14 cellular contexts compared by ENCODE assay signal in genomic region chr2:226707500-226707899, GRCh38.
DNase-seq lines count a peak whose midpoint lies in the region; ATAC-seq, FAIRE-seq and TF ChIP-seq lines count a peak whose summit lies in the region.
"Had no signal": no experiment of that assay in that cellular context is flagged by ENCODE, and none has a peak within 500 bp of the region (broad histone marks: within the 10 kb centered on the region; RNA-seq: fewer than 3 reads in every experiment).

No MANE protein-coding gene starts in this region.

- H3K23ac ChIP-seq in IMR-90 (ENCODE audit: low read depth, low read length): no peak overlapping the region
- no peak overlapping the region for H3K23ac ChIP-seq in neuronal stem cell (ENCODE audit: low read depth, low read length, poor library complexity)

- H3K4me1 Mint-ChIP-seq in stimulated activated effector memory CD8-positive, alpha-beta T cell treated with anti-CD3 and anti-CD28 coated beads, Interleukin-12 subunit alpha, Interleukin-12 subunit beta, amount 100 ng/mL, for 72 hours: no peaks in the 10 kb centered on the region
- H3K4me1 Mint-ChIP-seq: CD4-positive, CD25-positive, alpha-beta regulatory T cell; H9 had no signal

- H3K9me3 Mint-ChIP-seq in stimulated activated effector memory CD8-positive, alpha-beta T cell treated with anti-CD3 and anti-CD28 coated beads, Interleukin-12 subunit alpha, Interleukin-12 subunit beta, amount 100 ng/mL, for 72 hours: no peaks in the 10 kb centered on the region
- H3K9me3 Mint-ChIP-seq: H9 had no signal

- no peak overlapping the region for H3K4me2 ChIP-seq in IMR-90 (ENCODE audit: low read depth, low read length)
- H3K4me2 ChIP-seq in neuronal stem cell (ENCODE audit: insufficient read depth, low read length, poor library complexity, severe bottlenecking): no peak overlapping the region
- H3K4me2 ChIP-seq: A549; BLaER1 treated with 17β-estradiol and CSF1 and Interleukin-3, amounts not matched to agents 10 nM and 100 nM had no signal

- H3K9ac ChIP-seq in IMR-90 (ENCODE audit: low read depth, low read length): no peak overlapping the region
- H3K9ac ChIP-seq in neuronal stem cell (ENCODE audit: low read depth, low read length, poor library complexity): no peak overlapping the region
- H3K9ac ChIP-seq: BLaER1 treated with 17β-estradiol and CSF1 and Interleukin-3, amounts not matched to agents 10 nM and 100 nM had no signal

- H2AK5ac ChIP-seq in IMR-90 (ENCODE audit: low read depth, low read length): no peak overlapping the region
- no peak overlapping the region for H2AK5ac ChIP-seq in neuronal stem cell (ENCODE audit: low read depth, low read length)

- H2AFZ ChIP-seq in IMR-90 (replicated peaks; ENCODE audit: low read length, poor library complexity) (no peak overlapping the region), neuronal stem cell (ENCODE audit: low read length) (no peak overlapping the region)

- no peak overlapping the region for H2BK20ac ChIP-seq in IMR-90 (ENCODE audit: low read depth, low read length)

- no peaks in the 10 kb centered on the region for H3K27me3 ChIP-seq in IMR-90 (ENCODE audit: control insufficient read depth, insufficient read depth, low read length)
- no peaks in the 10 kb centered on the region for H3K27me3 ChIP-seq in neuronal stem cell (ENCODE audit: control insufficient read depth in 3 of 3, insufficient read depth in 3 of 3, low read depth in 1 of 3, low read length in 3 of 3)

- intact Hi-C loops in IMR-90 (cut with micrococcal nuclease): no loop called here

- H3K56ac ChIP-seq in IMR-90 (ENCODE audit: extremely low read depth, insufficient read depth, low read length): no peak overlapping the region

- H3K4ac ChIP-seq in IMR-90 (ENCODE audit: low read depth, low read length): no peak overlapping the region
- no peak overlapping the region for H3K4ac ChIP-seq in neuronal stem cell (ENCODE audit: low read length)

- TF ChIP-seq CTCF in IMR-90 (conservative IDR thresholded peaks at IDR 0.05; ENCODE audit: low read depth, low read length) (no peak), choroid plexus epithelial cell (conservative IDR thresholded peaks at IDR 0.05; ENCODE audit: low read depth, low read length) (no peak), fibroblast of pulmonary artery (IDR thresholded peaks at IDR 0.05; ENCODE audit: low read length, missing control alignments) (no peak)

- no peak overlapping the region for H2BK120ac ChIP-seq in IMR-90 (ENCODE audit: low read depth, low read length)
- H2BK120ac ChIP-seq in neuronal stem cell (ENCODE audit: low read depth, low read length): no peak overlapping the region

- H3K4me1 ChIP-seq in IMR-90 (ENCODE audit: control insufficient read depth, insufficient read depth, low read length) (peaks cover 2% of the 10 kb centered on the region), neuronal stem cell (ENCODE audit: control insufficient read depth in 2 of 2, insufficient read depth in 1 of 2, low read depth in 1 of 2, low read length in 2 of 2) (no peaks in the 10 kb centered on the region)
- H3K4me1 ChIP-seq: A549 had no signal

- dilution Hi-C loops in IMR-90 (cut with HindIII; ENCODE audit: low sequenced_read_pairs, unreplicated experiment): no loop called here

- no peak overlapping the region for H3K4me3 Mint-ChIP-seq in stimulated activated effector memory CD8-positive, alpha-beta T cell treated with anti-CD3 and anti-CD28 coated beads, Interleukin-12 subunit alpha, Interleukin-12 subunit beta, amount 100 ng/mL, for 72 hours
- H3K4me3 Mint-ChIP-seq: CD4-positive, CD25-positive, alpha-beta regulatory T cell; H9 had no signal

- no peaks in the 10 kb centered on the region for H3K36me3 Mint-ChIP-seq in stimulated activated effector memory CD8-positive, alpha-beta T cell treated with anti-CD3 and anti-CD28 coated beads, Interleukin-12 subunit alpha, Interleukin-12 subunit beta, amount 100 ng/mL, for 72 hours
- H3K36me3 Mint-ChIP-seq: CD4-positive, CD25-positive, alpha-beta regulatory T cell had no signal

- H4K8ac ChIP-seq in IMR-90 (ENCODE audit: low read depth in 2 of 2, low read length in 2 of 2) (no peak overlapping the region), neuronal stem cell (ENCODE audit: low read depth, low read length) (no peak overlapping the region)

- no peak overlapping the region for H2BK12ac ChIP-seq in neuronal stem cell (ENCODE audit: low read length)

- BruUV-seq in IMR-90 (replicated peaks; lab: Mats Ljungman, UMichigan): no TSS peak

- no peak overlapping the region for H4K91ac ChIP-seq in IMR-90 (ENCODE audit: insufficient read depth, low read depth, low read length)
- no peak overlapping the region for H4K91ac ChIP-seq in neuronal stem cell (ENCODE audit: low read depth, low read length, poor library complexity)

- no peak overlapping the region for H4K5ac ChIP-seq in IMR-90 (ENCODE audit: low read depth, low read length)

- no peak overlapping the region for H2AK9ac ChIP-seq in IMR-90 (replicated peaks; ENCODE audit: low read depth, low read length, poor library complexity)

- no peaks in the 10 kb centered on the region for H4K20me1 ChIP-seq in IMR-90 (ENCODE audit: insufficient read depth, low read length)
- H4K20me1 ChIP-seq: BLaER1 treated with 17β-estradiol and CSF1 and Interleukin-3, amounts not matched to agents 10 nM and 100 nM had no signal

- H3K79me1 ChIP-seq in IMR-90 (ENCODE audit: low read depth in 1 of 2, low read length in 2 of 2) (no peaks in the 10 kb centered on the region), neuronal stem cell (ENCODE audit: low read depth, low read length) (no peaks in the 10 kb centered on the region)

- CTCF ChIA-PET in IMR-90 (lab: Yijun Ruan, JAX): no interaction called here

- no peak overlapping the region for H3K4me3 ChIP-seq in IMR-90 (ENCODE audit: insufficient read depth, low read depth, low read length)
- H3K4me3 ChIP-seq in choroid plexus epithelial cell (ENCODE audit: low read depth, low read length): no peak overlapping the region
- H3K4me3 ChIP-seq in fibroblast of pulmonary artery (replicated peaks; ENCODE audit: low read depth, low read length): no peak overlapping the region
- H3K4me3 ChIP-seq in neuronal stem cell (ENCODE audit: low read length in 2 of 2): no peak overlapping the region
- H3K4me3 ChIP-seq: A549; BLaER1 treated with 17β-estradiol and CSF1 and Interleukin-3, amounts not matched to agents 10 nM and 100 nM had no signal

- POLR2A ChIA-PET in IMR-90 (lab: Charles Lee; ENCODE audit: unreplicated experiment): no interaction called here

- TF ChIP-seq RAD21 in IMR-90 (IDR thresholded peaks at IDR 0.05; ENCODE audit: low read length): no peak

- H3K27ac Mint-ChIP-seq in stimulated activated effector memory CD8-positive, alpha-beta T cell treated with anti-CD3 and anti-CD28 coated beads, Interleukin-12 subunit alpha, Interleukin-12 subunit beta, amount 100 ng/mL, for 72 hours: no peak overlapping the region
- H3K27ac Mint-ChIP-seq: CD4-positive, CD25-positive, alpha-beta regulatory T cell; H9 had no signal

- H3K27ac ChIP-seq in IMR-90 (ENCODE audit: insufficient read depth, low read length) (no peak overlapping the region), neuronal stem cell (replicated peaks; ENCODE audit: low read length) (no peak overlapping the region)
- H3K27ac ChIP-seq: A549; BLaER1 treated with 17β-estradiol and CSF1 and Interleukin-3, amounts not matched to agents 10 nM and 100 nM had no signal

- no peak overlapping the region for H2BK15ac ChIP-seq in IMR-90 (ENCODE audit: low read depth, low read length)
- no peak overlapping the region for H2BK15ac ChIP-seq in neuronal stem cell (ENCODE audit: low read length)

- H3K18ac ChIP-seq in IMR-90 (ENCODE audit: low read depth, low read length) (no peak overlapping the region), neuronal stem cell (ENCODE audit: low read length) (no peak overlapping the region)

- H3K9me1 ChIP-seq in IMR-90 (ENCODE audit: insufficient read depth, low read length): no peaks in the 10 kb centered on the region

- no peak for ATAC-seq in IMR-90 (ENCODE audit: low read depth)
- peak; percentile 44 for ATAC-seq in stimulated activated effector memory CD8-positive, alpha-beta T cell treated with anti-CD3 and anti-CD28 coated beads, Interleukin-12 subunit alpha, Interleukin-12 subunit beta, amount 100 ng/mL, for 72 hours
- no peak for ATAC-seq in GM21717 (IDR thresholded peaks at IDR 0.05; ENCODE audit: unreplicated experiment)
- ATAC-seq: A549 had no signal

- DNase-seq in IMR-90: peak; percentile 29
- peak; percentile 41 for DNase-seq in choroid plexus epithelial cell (ENCODE audit: low read depth)
- DNase-seq in fibroblast of pulmonary artery (ENCODE audit: low read depth): peak; percentile 13
- no peak for DNase-seq in stimulated activated effector memory CD8-positive, alpha-beta T cell treated with anti-CD3 and anti-CD28 coated beads, Interleukin-12 subunit alpha, Interleukin-12 subunit beta, amount 100 ng/mL, for 72 hours (ENCODE audit: low spot score in 2 of 2)
- DNase-seq in RCC 7860 (ENCODE audit: low spot score): no peak
- DNase-seq in neuronal stem cell (ENCODE audit: low spot score): no peak
- DNase-seq: CD4-positive, CD25-positive, alpha-beta regulatory T cell; DMS53; GF-D8; GOT3; H9 had no signal

- TF ChIP-seq POLR2A in IMR-90 (IDR thresholded peaks at IDR 0.05; ENCODE audit: low read depth, low read length): no peak

- no peaks in the 10 kb centered on the region for H3K36me3 ChIP-seq in IMR-90 (ENCODE audit: control insufficient read depth, insufficient read depth, low read length)
- H3K36me3 ChIP-seq in neuronal stem cell (replicated peaks in 1 of 2; ENCODE audit: control insufficient read depth in 2 of 2, insufficient read depth in 2 of 2, low read length in 2 of 2): no peaks in the 10 kb centered on the region
- H3K36me3 ChIP-seq: BLaER1 treated with 17β-estradiol and CSF1 and Interleukin-3, amounts not matched to agents 10 nM and 100 nM had no signal

- FAIRE-seq in RCC 7860 (lab: Jason Lieb, UNC): no peak
- FAIRE-seq: A549 had no signal

- H3K14ac ChIP-seq in IMR-90 (replicated peaks; ENCODE audit: low read depth, low read length) (no peak overlapping the region; the same call in 1 of the 2 replicates), neuronal stem cell (ENCODE audit: low read length) (no peak overlapping the region)

- in situ Hi-C loops in IMR-90 (cut with MboI; ENCODE audit: low sequenced_read_pairs): no loop called here

- H3K9me3 ChIP-seq in IMR-90 (ENCODE audit: control insufficient read depth, insufficient read depth, low read length) (no peaks in the 10 kb centered on the region), neuronal stem cell (replicated peaks in 1 of 2; ENCODE audit: control insufficient read depth in 2 of 2, insufficient read depth in 1 of 2, low read depth in 1 of 2, low read length in 2 of 2) (no peaks in the 10 kb centered on the region)
- H3K9me3 ChIP-seq: A549 had no signal

- H2BK5ac ChIP-seq in IMR-90 (ENCODE audit: low read depth, low read length, poor library complexity, severe bottlenecking) (no peak overlapping the region), neuronal stem cell (ENCODE audit: low read length) (no peak overlapping the region)

TF ChIP-seq in IMR-90, 13 proteins besides CTCF, POLR2A, EP300 and RAD21 (continues in another document):
- TF ChIP-seq CHD1 (IDR thresholded peaks at IDR 0.05; ENCODE audit: low read depth, low read length): no peak
- no peak for TF ChIP-seq NFE2L2 (IDR thresholded peaks at IDR 0.05; ENCODE audit: low read depth, low read length)
- no peak for TF ChIP-seq SMC3 (IDR thresholded peaks at IDR 0.05; ENCODE audit: low read depth, low read length)
- no peak for TF ChIP-seq MAZ (IDR thresholded peaks at IDR 0.05; ENCODE audit: borderline replicate concordance, low read depth, low read length)

Comparison
In these comparisons a context has a peak if more than half of its experiments do, and no peak if none do; other contexts are left out.
1. DNase-seq: peak in IMR-90 (single experiment), choroid plexus epithelial cell (single experiment) and fibroblast of pulmonary artery (single experiment); none in stimulated activated effector memory CD8-positive, alpha-beta T cell treated with anti-CD3 and anti-CD28 coated beads, Interleukin-12 subunit alpha, Interleukin-12 subunit beta, amount 100 ng/mL, for 72 hours (0 of 2), RCC 7860 (single experiment) and neuronal stem cell (single experiment).